In the genomic region with DNA sequence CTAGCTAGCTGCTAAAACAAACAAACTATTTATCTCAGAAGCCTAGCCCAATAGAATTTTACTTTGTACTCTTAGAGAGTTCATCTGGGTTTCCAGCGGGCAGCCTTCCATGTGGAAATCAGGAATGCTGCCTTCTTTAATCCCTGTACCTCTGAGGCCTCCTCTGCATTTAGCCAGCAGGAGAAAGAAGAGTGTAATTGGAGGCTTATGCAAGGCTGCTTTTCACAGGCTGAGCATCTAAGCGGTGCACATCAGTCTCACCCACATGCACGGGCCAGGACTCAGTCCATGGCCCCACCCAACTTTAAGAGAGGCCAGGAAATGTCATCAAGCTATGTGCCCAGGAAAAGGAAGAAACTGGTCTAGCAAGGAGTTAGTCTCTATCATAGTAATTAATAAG, we compare ENCODE assay signal across 18 cellular contexts. TPM values are rescaled to one million over a fixed set of nuclear protein-coding genes. Genes with fewer than 3 reads are reported as not detected.
DNase-seq lines count a peak whose midpoint lies in the region; ATAC-seq and TF ChIP-seq lines count a peak whose summit lies in the region.
"Had no signal": no experiment of that assay in that cellular context is flagged by ENCODE, and none has a peak within 500 bp of the region (broad histone marks: within the 10 kb centered on the region; RNA-seq: fewer than 3 reads in every experiment).

No MANE protein-coding gene starts in this region.

- H3K4me3 ChIP-seq in GM23248 (no peak overlapping the region), RWPE2 (ENCODE audit: severe bottlenecking) (no peak overlapping the region), epithelial cell of esophagus (ENCODE audit: low read length) (no peak overlapping the region), prostate gland (no peak overlapping the region)
- H3K4me3 ChIP-seq: adrenal gland had no signal

- no peaks in the 10 kb centered on the region for H3K9me3 ChIP-seq in GM23248 (ENCODE audit: low read depth)
- H3K9me3 ChIP-seq in RWPE2 (ENCODE audit: severe bottlenecking), result no peaks in the 10 kb centered on the region
- H3K9me3 ChIP-seq in prostate gland, result no peaks in the 10 kb centered on the region
- H3K9me3 ChIP-seq: adrenal gland had no signal

- peak overlapping the region; percentile 2 for H3K4me2 ChIP-seq in GM23248 (ENCODE audit: unreplicated experiment)

- POLR2A ChIA-PET in HEK293T (lab: Yijun Ruan, JAX), result no interaction called here

- peak; percentile 61 for DNase-seq in GM23248
- DNase-seq in RWPE2 (ENCODE audit: low spot score), result no peak
- DNase-seq in epithelial cell of esophagus (ENCODE audit: low read depth), result peak; percentile 7
- DNase-seq in left colon, result no peak
- DNase-seq in HEK293T (ENCODE audit: extremely low spot score), result no peak
- DNase-seq in prostate gland (ENCODE audit: low spot score), result no peak
- no peak for DNase-seq in globus pallidus (ENCODE audit: low spot score)
- DNase-seq: ACHN; activated CD4-positive, alpha-beta T cell treated with anti-CD3 and anti-CD28 coated beads for 1 hour; adrenal gland; caudate nucleus; DMS79; effector memory CD4-positive, alpha-beta T cell; NCI-H2029 treated with DMSO at 0.1 percent for 48 hours; NCI-H526; stimulated activated CD4-positive, alpha-beta T cell treated with anti-CD3 and anti-CD28 coated beads, Interleukin-4, amount 100 ng/mL, for 1 hour had no signal

- WGBS in GM23248 (ENCODE audit: low coverage in 1 of 2, low lambda C conversion rate in 2 of 2, missing lambda C conversion rate in 2 of 2), 2 experiments, result 23 to 33% methylated on average over 3 of the region's 3 CpGs
- WGBS in prostate gland, result 29% methylated on average over 3 of the region's 3 CpGs

- peaks cover 3% of the 10 kb centered on the region; the same call in 1 of the 2 replicates for H3K9me2 ChIP-seq in GM23248 (ENCODE audit: insufficient read depth)

- H3F3A ChIP-seq in GM23248 (ENCODE audit: insufficient read depth), result peaks cover 7% of the 10 kb centered on the region; the same call in 1 of the 2 replicates

- ATAC-seq in RWPE2 (ENCODE audit: low read depth) (peak; percentile 52; the same call in 1 of the 3 replicates), left colon (peak; percentile 71), HG03196 (IDR thresholded peaks at IDR 0.05; ENCODE audit: unreplicated experiment) (no peak)

- no peaks in the 10 kb centered on the region; the same call in 1 of the 2 replicates for H3K27me3 ChIP-seq in GM23248 (replicated peaks; ENCODE audit: insufficient read depth)
- H3K27me3 ChIP-seq in RWPE2 (ENCODE audit: insufficient read depth, poor library complexity, severe bottlenecking), result peaks cover 5% of the 10 kb centered on the region
- no peaks in the 10 kb centered on the region for H3K27me3 ChIP-seq in prostate gland (replicated peaks; ENCODE audit: insufficient read depth)
- H3K27me3 ChIP-seq: adrenal gland had no signal

- 0 out of 2 replicates have a peak, but pooled peaks cover 9% of the 10 kb centered on the region for H3K4me1 ChIP-seq in GM23248 (ENCODE audit: insufficient read depth)
- no peaks in the 10 kb centered on the region for H3K4me1 ChIP-seq in RWPE2 (ENCODE audit: insufficient read depth, poor library complexity, severe bottlenecking)
- H3K4me1 ChIP-seq in prostate gland (replicated peaks), result no peaks in the 10 kb centered on the region
- H3K4me1 ChIP-seq: adrenal gland, parathyroid adenoma had no signal

- no peak overlapping the region for H3K9ac ChIP-seq in GM23248
- H3K9ac ChIP-seq: parathyroid adenoma had no signal

- H2AFZ ChIP-seq in GM23248, result no peak overlapping the region
- H2AFZ ChIP-seq: parathyroid adenoma had no signal

- in situ Hi-C loops in GM23248 (cut with MboI), result no loop called here

- TF ChIP-seq POLR2A in prostate gland (IDR thresholded peaks at IDR 0.05), result no peak

- H3K36me3 ChIP-seq in GM23248 (ENCODE audit: low read depth) (no peaks in the 10 kb centered on the region), RWPE2 (ENCODE audit: low read depth) (no peaks in the 10 kb centered on the region), prostate gland (no peaks in the 10 kb centered on the region)
- H3K36me3 ChIP-seq: adrenal gland had no signal

- H4K20me1 ChIP-seq in GM23248 (ENCODE audit: insufficient read depth), result no peaks in the 10 kb centered on the region

- TF ChIP-seq CTCF in RWPE2 (IDR thresholded peaks at IDR 0.05; ENCODE audit: poor library complexity, severe bottlenecking) (no peak), epithelial cell of esophagus (IDR thresholded peaks at IDR 0.05; ENCODE audit: insufficient read depth, low read depth, low read length, missing control alignments) (no peak), prostate gland (IDR thresholded peaks at IDR 0.05) (no peak)

- no peaks in the 10 kb centered on the region for H3K79me2 ChIP-seq in GM23248 (ENCODE audit: insufficient read depth)
- H3K79me2 ChIP-seq: parathyroid adenoma had no signal

- H3K27ac ChIP-seq in GM23248 (no peak overlapping the region), RWPE2 (ENCODE audit: poor library complexity, severe bottlenecking) (no peak overlapping the region), prostate gland (no peak overlapping the region)
- H3K27ac ChIP-seq: adrenal gland, parathyroid adenoma had no signal

- intact Hi-C loops in left colon (cut with DNase I, micrococcal nuclease), result no loop called here
- intact Hi-C loops in prostate gland (cut with DNase I), result no loop called here

- CTCF ChIA-PET in HEK293T (lab: Yijun Ruan, JAX), result no interaction called here

TF ChIP-seq in HEK293T, 16 proteins besides CTCF, POLR2A, EP300 and RAD21:
- TF ChIP-seq ELF4 (IDR thresholded peaks at IDR 0.05) (no peak), ARNT (IDR thresholded peaks at IDR 0.05) (no peak), FOXA1 (IDR thresholded peaks at IDR 0.05) (no peak), NFRKB (IDR thresholded peaks at IDR 0.05) (no peak), SUZ12 (IDR thresholded peaks at IDR 0.05) (no peak), LEF1 (IDR thresholded peaks at IDR 0.05; ENCODE audit: borderline replicate concordance) (no peak), ZNF384 (IDR thresholded peaks at IDR 0.05) (no peak), BHLHE40 (IDR thresholded peaks at IDR 0.05; ENCODE audit: borderline replicate concordance) (no peak), FOXK2 (IDR thresholded peaks at IDR 0.05) (no peak), FOXM1 (IDR thresholded peaks at IDR 0.05; ENCODE audit: borderline replicate concordance) (no peak)

RNA-seq across cellular contexts. Expression of gene PTGDR, which starts 14.0 kb away (rescaled TPM):
- total RNA-seq in GM23248 (2014; rRNA removed; shearing (Covaris generic)), result not detected in 2 replicates
- 0.09 and 0.18 TPM in 2 replicates for polyA plus RNA-seq in GM23248 (2016; fragmentation: Nextera tagmentation; extraction: Ambion mirVana)
- total RNA-seq in left colon (10 to 100 TPM; 18.4 to 19.6 TPM), prostate gland (under 1 TPM; 0.55 to 0.74 TPM)

Comparison
In these comparisons a context has a peak if more than half of its experiments do, and no peak if none do; other contexts are left out.
1. DNase-seq: peak in GM23248 (single experiment) and epithelial cell of esophagus (single experiment); none in RWPE2 (single experiment), left colon (0 of 2), HEK293T (single experiment), prostate gland (single experiment) and globus pallidus (single experiment).
2. RNA of gene PTGDR, which starts 14.0 kb away (total RNA-seq): 18.4 to 19.6 TPM in left colon; 0.55 to 0.74 TPM in prostate gland and not detected in GM23248; every median in the first group is over 10 times any median in the second.